In the genomic region with DNA sequence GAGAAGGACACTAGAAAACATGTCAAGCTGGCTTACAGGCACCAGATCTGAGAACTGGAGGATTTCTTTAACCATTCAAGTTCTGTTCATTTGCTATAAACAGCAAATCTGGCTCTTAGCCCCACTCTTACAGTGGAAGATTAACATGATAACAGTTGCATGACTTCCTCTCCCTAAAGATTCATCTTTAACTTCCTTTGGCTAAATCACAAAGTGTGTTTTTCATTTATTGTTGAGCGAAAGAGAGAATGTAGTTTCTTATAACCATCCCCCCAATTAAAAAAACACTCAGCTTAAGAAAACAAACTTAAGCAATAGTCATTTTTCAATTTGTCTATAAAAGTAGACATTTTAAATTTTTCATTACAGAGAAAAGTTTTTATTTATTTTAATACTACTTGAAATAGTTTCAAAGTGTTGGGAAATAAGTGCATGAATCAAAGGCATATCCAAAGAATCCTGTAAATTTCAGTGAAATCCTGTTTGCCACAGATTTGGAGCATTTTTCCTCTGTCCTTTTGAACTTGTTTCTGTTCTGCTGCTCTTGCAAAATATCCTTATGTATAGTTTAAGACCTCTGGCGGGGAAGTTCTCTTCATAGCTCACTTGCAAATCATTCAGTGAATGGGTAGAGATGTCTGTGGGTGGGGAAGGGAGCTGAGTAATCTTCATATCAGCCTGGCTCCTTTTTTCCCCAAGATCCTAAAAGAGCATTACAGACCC, we compare ENCODE assay signal across 16 cellular contexts.
A peak's percentile ranks its signal among the peaks of the same experiment; 100 is the strongest.
DNase-seq lines count a peak whose midpoint lies in the region; ATAC-seq and TF ChIP-seq lines count a peak whose summit lies in the region.
"Had no signal": no experiment of that assay in that cellular context is flagged by ENCODE, and none has a peak within 500 bp of the region (broad histone marks: within the 10 kb centered on the region; RNA-seq: fewer than 3 reads in every experiment).

No MANE protein-coding gene starts in this region.

- intact Hi-C loops in ovary (cut with DNase I) = no loop called here
- intact Hi-C loops in testis (cut with DNase I; ENCODE audit: low total_unique reads) = no loop called here
- intact Hi-C loops in CD4-positive, alpha-beta memory T cell (cut with micrococcal nuclease) = no loop called here

- 48 to 70% methylated on average over 2 of the region's 2 CpGs for WGBS in lung, 2 donors
- 40 to 62% (median 57%) methylated on average over 2 of the region's 2 CpGs for WGBS in ovary, 3 donors
- WGBS in testis, 2 donors = 90 to 93% methylated on average over 2 of the region's 2 CpGs

- H3K36me3 ChIP-seq in lung (ENCODE audit: control insufficient read depth in 2 of 2, insufficient read depth in 2 of 2, low read length in 2 of 2) (no peaks in the 10 kb centered on the region), ovary (no peaks in the 10 kb centered on the region), testis (ENCODE audit: low read depth, missing control alignments) (no peaks in the 10 kb centered on the region)
- no peaks in the 10 kb centered on the region for H3K36me3 ChIP-seq in CD4-positive, alpha-beta memory T cell (ENCODE audit: insufficient read depth, low read length)
- H3K36me3 ChIP-seq: suprapubic skin had no signal

- TF ChIP-seq POLR2A in ovary (IDR thresholded peaks at IDR 0.05) = no peak
- TF ChIP-seq POLR2A in testis (IDR thresholded peaks at IDR 0.05) = no peak

- POLR2A ChIA-PET in CD4-positive, alpha-beta memory T cell (lab: Charles Lee; ENCODE audit: partially characterized antibody) = no interaction called here

- H3K27ac ChIP-seq in lung (ENCODE audit: low read depth in 1 of 2, low read length in 1 of 2) (no peak overlapping the region), ovary (no peak overlapping the region), testis (no peak overlapping the region)
- no peak overlapping the region for H3K27ac ChIP-seq in CD4-positive, alpha-beta memory T cell (ENCODE audit: low read depth, low read length)
- H3K27ac ChIP-seq: coronary artery, suprapubic skin had no signal

- H3K9me3 ChIP-seq in lung (ENCODE audit: control insufficient read depth in 2 of 2, insufficient read depth in 1 of 2, low read length in 1 of 2) (peaks cover 0 to 2% of the 10 kb centered on the region in 2 donors), ovary (no peaks in the 10 kb centered on the region), testis (no peaks in the 10 kb centered on the region)
- H3K9me3 ChIP-seq in CD4-positive, alpha-beta memory T cell (ENCODE audit: control insufficient read depth in 1 of 2, low read length in 2 of 2) = no peaks in the 10 kb centered on the region

- no peaks in the 10 kb centered on the region for H3K4me1 Mint-ChIP-seq in CD4-positive, alpha-beta memory T cell

- no peak for TF ChIP-seq CTCF in astrocyte of the spinal cord (IDR thresholded peaks at IDR 0.05; ENCODE audit: low read depth, low read length)
- TF ChIP-seq CTCF in lung (IDR thresholded peaks at IDR 0.05; ENCODE audit: control extremely low read depth, extremely low read depth) = no peak
- TF ChIP-seq CTCF in ovary (IDR thresholded peaks at IDR 0.05) = no peak
- no peak for TF ChIP-seq CTCF in testis (IDR thresholded peaks at IDR 0.05)

- no peaks in the 10 kb centered on the region for H3K36me3 Mint-ChIP-seq in CD4-positive, alpha-beta memory T cell

- peaks cover 0 to 4% (median 0%) of the 10 kb centered on the region in 8 donors for H3K9me3 Mint-ChIP-seq in CD4-positive, alpha-beta memory T cell

- H3K27me3 Mint-ChIP-seq in CD4-positive, alpha-beta memory T cell = peaks cover 0 to 3% of the 10 kb centered on the region in 2 donors

- H3K4me3 Mint-ChIP-seq in CD4-positive, alpha-beta memory T cell = no peak overlapping the region
- H3K4me3 Mint-ChIP-seq: H9 had no signal

- H3K4me3 ChIP-seq in astrocyte of the spinal cord (ENCODE audit: low read depth, low read length) = no peak overlapping the region
- H3K4me3 ChIP-seq in lung = no peak overlapping the region
- no peak overlapping the region for H3K4me3 ChIP-seq in ovary
- no peak overlapping the region for H3K4me3 ChIP-seq in testis
- H3K4me3 ChIP-seq in CD4-positive, alpha-beta memory T cell (ENCODE audit: low read length in 2 of 2) = no peak overlapping the region
- H3K4me3 ChIP-seq: coronary artery, suprapubic skin had no signal

- in situ Hi-C loops in astrocyte of the spinal cord (cut with HindIII; ENCODE audit: low sequenced_read_pairs) = no loop called here

- no peak for TF ChIP-seq EP300 in ovary (IDR thresholded peaks at IDR 0.05)

- ATAC-seq in lung (ENCODE audit: insufficient read depth, low FRiP score) (peak; percentile 49), GM18511 (IDR thresholded peaks at IDR 0.05; ENCODE audit: unreplicated experiment) (no peak)

- CTCF ChIA-PET in CD4-positive, alpha-beta memory T cell (lab: Charles Lee; ENCODE audit: partially characterized antibody) = interaction anchor here (0.9 to 3.5 kb wide), 3 partner anchors 10 to 15 kb away, joined by 4 to 7 read pairs (median 4); no protein-coding TSS in a partner anchor

- H3K4me1 ChIP-seq in lung (ENCODE audit: control insufficient read depth in 2 of 2, insufficient read depth in 2 of 2, low read length in 2 of 2) (peaks cover 0 to 4% of the 10 kb centered on the region in 2 donors), ovary (ENCODE audit: insufficient read depth) (peaks cover 2% of the 10 kb centered on the region), testis (no peaks in the 10 kb centered on the region)
- H3K4me1 ChIP-seq in CD4-positive, alpha-beta memory T cell (ENCODE audit: insufficient read depth, low read length) = no peaks in the 10 kb centered on the region
- H3K4me1 ChIP-seq: suprapubic skin had no signal

- H3K27me3 ChIP-seq in lung (ENCODE audit: control insufficient read depth, insufficient read depth) = no peaks in the 10 kb centered on the region
- no peaks in the 10 kb centered on the region for H3K27me3 ChIP-seq in ovary
- H3K27me3 ChIP-seq in testis = no peaks in the 10 kb centered on the region
- H3K27me3 ChIP-seq in CD4-positive, alpha-beta memory T cell (ENCODE audit: insufficient read depth, low read length) = no peaks in the 10 kb centered on the region
- H3K27me3 ChIP-seq: suprapubic skin had no signal

- H3K27ac Mint-ChIP-seq in CD4-positive, alpha-beta memory T cell = no peak overlapping the region
- H3K27ac Mint-ChIP-seq: H9 had no signal

- peak; percentile 38 for DNase-seq in AG08395 (ENCODE audit: low spot score)
- DNase-seq in HT1080 (ENCODE audit: low read depth) = peak; percentile 18
- DNase-seq in astrocyte of the spinal cord (ENCODE audit: low read depth, low spot score) = peak; percentile 87
- DNase-seq in lung (ENCODE audit: low spot score) = no peak
- DNase-seq in ovary = no peak
- DNase-seq in testis = no peak
- DNase-seq in CD4-positive, alpha-beta memory T cell = no peak
- DNase-seq: activated CD4-positive, alpha-beta T cell treated with anti-CD3 and anti-CD28 coated beads for 4 hours; C1 segment of cervical spinal cord; H9; NCI-H510A; posterior cingulate gyrus; stimulated activated CD4-positive, alpha-beta T cell treated with anti-CD3 and anti-CD28 coated beads, Interleukin-4, amount 100 ng/mL, for 24 hours had no signal

Comparison
In these comparisons a context has a peak if more than half of its experiments do, and no peak if none do; other contexts are left out.
1. DNase-seq: peak in AG08395 (single experiment), HT1080 (single experiment) and astrocyte of the spinal cord (single experiment); none in lung (single experiment), ovary (0 of 5), testis (single experiment) and CD4-positive, alpha-beta memory T cell (0 of 5).